Comparison of ENCODE assay signal across 8 cellular contexts in genomic region chr15:90930861-90931629, GRCh38. TPM values are rescaled to one million over a fixed set of nuclear protein-coding genes. Genes with fewer than 3 reads are reported as not detected.
DNase-seq lines count a peak whose midpoint lies in the region; ATAC-seq and TF ChIP-seq lines count a peak whose summit lies in the region.

No MANE protein-coding gene starts in this region.

- CTCF ChIA-PET in AG04449 (lab: Yijun Ruan, JAX): interaction anchor here (0.7 to 20.3 kb wide), 18 partner anchors 11 to 1016 kb away, joined by 3 to 479 read pairs (median 10); partner anchors contain the start of genes FES, MAN2A2 and RCCD1

- peak overlapping the region; percentile 98 for H3K4me3 Mint-ChIP-seq in activated naive CD8-positive, alpha-beta T cell treated with anti-CD3 and anti-CD28 coated beads for 36 hours
- H3K4me3 Mint-ChIP-seq in memory B cell: peak overlapping the region; percentile 99

- H3K4me3 ChIP-seq in AG04449 (ENCODE audit: low read depth, low read length) (peak overlapping the region; percentile 90), HL-60 (replicated peaks; ENCODE audit: insufficient read depth, low read length) (peak overlapping the region; percentile 75)

- DNase-seq in AG04449 (ENCODE audit: low read depth, low spot score): no peak
- no peak for DNase-seq in HL-60 (ENCODE audit: low read depth in 1 of 2, low spot score in 1 of 2)
- DNase-seq in activated naive CD8-positive, alpha-beta T cell treated with anti-CD3 and anti-CD28 coated beads for 36 hours: no peak
- DNase-seq in memory B cell (ENCODE audit: low spot score in 2 of 2): no peak
- DNase-seq in kidney tubule cell (ENCODE audit: low spot score): no peak
- DNase-seq in Ammon's horn (ENCODE audit: low spot score): no peak

- no peaks in the 10 kb centered on the region for H3K27me3 Mint-ChIP-seq in activated naive CD8-positive, alpha-beta T cell treated with anti-CD3 and anti-CD28 coated beads for 36 hours
- no peaks in the 10 kb centered on the region for H3K27me3 Mint-ChIP-seq in memory B cell

- peak overlapping the region; percentile 99 for H3K27ac Mint-ChIP-seq in activated naive CD8-positive, alpha-beta T cell treated with anti-CD3 and anti-CD28 coated beads for 36 hours
- H3K27ac Mint-ChIP-seq in memory B cell: peak overlapping the region; percentile 95

- TF ChIP-seq CTCF in AG04449 (IDR thresholded peaks at IDR 0.05; ENCODE audit: insufficient read depth, low read length, missing control alignments): no peak
- TF ChIP-seq CTCF in HL-60 (IDR thresholded peaks at IDR 0.05; ENCODE audit: insufficient read depth, low read length): no peak

- ATAC-seq in memory B cell (ENCODE audit: low read depth) (no peak), HG02981 (IDR thresholded peaks at IDR 0.05; ENCODE audit: unreplicated experiment) (no peak), HG03378 (IDR thresholded peaks at IDR 0.05; ENCODE audit: unreplicated experiment) (no peak)

- H3K9me3 Mint-ChIP-seq in activated naive CD8-positive, alpha-beta T cell treated with anti-CD3 and anti-CD28 coated beads for 36 hours: no peaks in the 10 kb centered on the region
- H3K9me3 Mint-ChIP-seq in memory B cell: no peaks in the 10 kb centered on the region

- peaks cover 40% of the 10 kb centered on the region for H3K4me1 Mint-ChIP-seq in activated naive CD8-positive, alpha-beta T cell treated with anti-CD3 and anti-CD28 coated beads for 36 hours
- H3K4me1 Mint-ChIP-seq in memory B cell: peaks cover 27% of the 10 kb centered on the region

- H3K27me3 ChIP-seq in HL-60 (ENCODE audit: insufficient read depth, poor library complexity, severe bottlenecking): no peaks in the 10 kb centered on the region

- H3K27ac ChIP-seq in HL-60 (replicated peaks): peak overlapping the region; percentile 93

- POLR2A ChIA-PET in AG04449 (lab: Yijun Ruan, JAX): no interaction called here

- peaks cover 11% of the 10 kb centered on the region for H3K36me3 Mint-ChIP-seq in activated naive CD8-positive, alpha-beta T cell treated with anti-CD3 and anti-CD28 coated beads for 36 hours
- H3K36me3 Mint-ChIP-seq in memory B cell: no peaks in the 10 kb centered on the region

RNA-seq across cellular contexts. Expression of gene HDDC3, which starts 1.3 kb away (rescaled TPM):
- total RNA-seq in activated naive CD8-positive, alpha-beta T cell treated with anti-CD3 and anti-CD28 coated beads for 36 hours: 10 to 100 TPM; 38.4 to 44.3 TPM

RNA-seq across cellular contexts. Expression of gene UNC45A, which starts 4.0 kb away (rescaled TPM):
- total RNA-seq in activated naive CD8-positive, alpha-beta T cell treated with anti-CD3 and anti-CD28 coated beads for 36 hours: 10 to 100 TPM; 62.7 to 65.5 TPM

RNA-seq across cellular contexts. Expression of gene RCCD1, which starts 23.6 kb away (rescaled TPM):
- 10 to 100 TPM; 23.3 to 23.6 TPM for total RNA-seq in activated naive CD8-positive, alpha-beta T cell treated with anti-CD3 and anti-CD28 coated beads for 36 hours

RNA-seq across cellular contexts. Expression of gene MAN2A2, which starts 27.9 kb away (rescaled TPM):
- 10 to 100 TPM; 69.1 to 74.1 TPM for total RNA-seq in activated naive CD8-positive, alpha-beta T cell treated with anti-CD3 and anti-CD28 coated beads for 36 hours

RNA-seq across cellular contexts. Expression of gene FES, which starts 46.7 kb away (rescaled TPM):
- 1 to 10 TPM; 2.1 to 2.5 TPM for total RNA-seq in activated naive CD8-positive, alpha-beta T cell treated with anti-CD3 and anti-CD28 coated beads for 36 hours
